In the genomic region with DNA sequence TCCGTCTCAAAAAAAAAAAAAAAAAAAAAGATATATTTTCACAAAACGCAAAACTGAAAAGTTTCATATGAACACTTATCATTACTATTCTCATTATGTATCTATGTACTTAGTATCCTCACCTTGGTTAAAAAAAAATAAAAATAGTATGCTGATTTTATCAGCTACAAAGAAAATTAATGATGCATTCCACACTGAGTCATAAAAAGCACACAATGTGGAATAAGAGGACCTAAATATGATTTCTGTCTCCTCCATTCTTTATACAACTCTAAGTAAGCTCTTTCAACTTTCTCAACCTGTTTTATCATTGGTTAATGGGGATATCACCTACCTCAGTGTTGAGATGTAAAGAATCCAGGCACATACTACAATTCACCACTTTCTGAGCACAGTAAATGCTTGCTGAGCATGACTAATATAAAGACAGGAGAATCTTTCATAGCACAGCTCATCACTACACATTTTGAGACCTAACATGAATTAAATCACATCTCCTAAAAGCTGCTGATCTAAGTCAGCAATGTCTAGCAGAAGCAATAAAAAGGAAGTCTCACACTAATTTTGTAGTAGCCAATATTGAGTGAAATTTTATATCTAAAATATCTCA, we compare ENCODE assay signal across 1 cellular context.
TF ChIP-seq lines count a peak whose summit lies in the region.

No MANE protein-coding gene starts in this region.

TF ChIP-seq in neural cell, 6 proteins besides CTCF, POLR2A, EP300 and RAD21:
- no peak for TF ChIP-seq REST (IDR thresholded peaks at IDR 0.05; ENCODE audit: borderline replicate concordance)
